Comparison of ENCODE assay signal across 14 cellular contexts in the genomic region with DNA sequence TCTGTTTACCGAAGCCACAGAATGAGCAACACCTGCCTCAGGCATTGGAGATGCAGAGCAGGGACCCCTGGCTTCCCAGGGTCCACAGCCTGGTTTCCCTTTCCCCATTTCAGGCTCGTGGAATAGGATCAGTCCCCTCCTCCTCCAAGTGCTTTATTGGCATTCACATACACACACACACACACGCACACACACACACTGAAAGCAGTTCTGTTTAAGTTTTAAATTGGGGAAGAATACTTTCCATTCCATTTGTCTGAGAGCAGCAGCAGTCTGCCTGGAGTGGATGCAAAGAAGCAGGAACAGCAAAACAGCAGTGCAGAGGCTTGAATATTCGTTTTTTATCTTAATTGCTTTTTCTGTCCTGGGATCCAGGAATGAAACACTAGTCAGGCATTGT. TPM values are rescaled to one million over a fixed set of nuclear protein-coding genes. Genes with fewer than 3 reads are reported as not detected.
DNase-seq lines count a peak whose midpoint lies in the region; ATAC-seq and TF ChIP-seq lines count a peak whose summit lies in the region.
"Had no signal": no experiment of that assay in that cellular context is flagged by ENCODE, and none has a peak within 500 bp of the region (broad histone marks: within the 10 kb centered on the region; RNA-seq: fewer than 3 reads in every experiment).

No MANE protein-coding gene starts in this region.

- no peak overlapping the region for H3K4ac ChIP-seq in neuronal stem cell (ENCODE audit: low read length)

- H3K27ac ChIP-seq in HL-60 (replicated peaks) (peak overlapping the region; percentile 58), neuronal stem cell (replicated peaks; ENCODE audit: low read length) (peak overlapping the region; percentile 13), body of pancreas (no peak overlapping the region)
- H3K27ac ChIP-seq in effector memory CD4-positive, alpha-beta T cell (ENCODE audit: insufficient read depth, low read length, poor library complexity, severe bottlenecking), result peak overlapping the region; percentile 90

- WGBS in neuronal stem cell (ENCODE audit: extremely low coverage in 2 of 2, insufficient read length in 2 of 2, insufficient replicate concordance in 1 of 2), 2 donors, result no CpG with 5 or more reads among the region's 4 CpGs
- 53 to 54% methylated on average over 4 of the region's 4 CpGs for WGBS in body of pancreas, 2 donors

- intact Hi-C loops in body of pancreas (cut with DNase I), result no loop called here

- peaks cover 24% of the 10 kb centered on the region for H3K36me3 ChIP-seq in effector memory CD4-positive, alpha-beta T cell (ENCODE audit: control insufficient read depth, insufficient read depth, low read length)
- peaks cover 9 to 23% of the 10 kb centered on the region in 2 donors for H3K36me3 ChIP-seq in neuronal stem cell (replicated peaks in 1 of 2; ENCODE audit: control insufficient read depth in 2 of 2, insufficient read depth in 2 of 2, low read length in 2 of 2)
- no peaks in the 10 kb centered on the region for H3K36me3 ChIP-seq in body of pancreas (replicated peaks in 1 of 2; ENCODE audit: insufficient read depth in 1 of 2, low read depth in 2 of 2)

- no peak overlapping the region for H3K18ac ChIP-seq in neuronal stem cell (ENCODE audit: low read length)

- no peak overlapping the region for H2AFZ ChIP-seq in neuronal stem cell (ENCODE audit: low read length)

- H3K4me1 ChIP-seq in effector memory CD4-positive, alpha-beta T cell (ENCODE audit: control insufficient read depth, insufficient read depth, low read length, poor library complexity, severe bottlenecking), result peaks cover 81% of the 10 kb centered on the region
- H3K4me1 ChIP-seq in neuronal stem cell (ENCODE audit: control insufficient read depth in 2 of 2, insufficient read depth in 1 of 2, low read depth in 1 of 2, low read length in 2 of 2) (peaks cover 12 to 19% of the 10 kb centered on the region in 2 donors), body of pancreas (no peaks in the 10 kb centered on the region)

- H2AK5ac ChIP-seq in neuronal stem cell (ENCODE audit: low read depth, low read length), result no peak overlapping the region

- no peak overlapping the region for H2BK12ac ChIP-seq in neuronal stem cell (ENCODE audit: low read length)

- no peak overlapping the region for H2BK5ac ChIP-seq in neuronal stem cell (ENCODE audit: low read length)

- no peak overlapping the region for H3K4me2 ChIP-seq in neuronal stem cell (ENCODE audit: insufficient read depth, low read length, poor library complexity, severe bottlenecking)

- H4K8ac ChIP-seq in neuronal stem cell (ENCODE audit: low read depth, low read length), result no peak overlapping the region

- no peak overlapping the region for H2BK120ac ChIP-seq in neuronal stem cell (ENCODE audit: low read depth, low read length)

- TF ChIP-seq CTCF in AG10803 (conservative IDR thresholded peaks at IDR 0.05; ENCODE audit: low read length), result no peak
- TF ChIP-seq CTCF in HL-60 (IDR thresholded peaks at IDR 0.05; ENCODE audit: insufficient read depth, low read length), result no peak
- no peak for TF ChIP-seq CTCF in body of pancreas (IDR thresholded peaks at IDR 0.05)

- H4K91ac ChIP-seq in neuronal stem cell (ENCODE audit: low read depth, low read length, poor library complexity), result no peak overlapping the region

- no peak overlapping the region for H3K14ac ChIP-seq in neuronal stem cell (ENCODE audit: low read length)

- no peaks in the 10 kb centered on the region for H3K9me3 ChIP-seq in effector memory CD4-positive, alpha-beta T cell (ENCODE audit: control insufficient read depth, low read length)
- H3K9me3 ChIP-seq in neuronal stem cell (replicated peaks in 1 of 2; ENCODE audit: control insufficient read depth in 2 of 2, insufficient read depth in 1 of 2, low read depth in 1 of 2, low read length in 2 of 2) (no peaks in the 10 kb centered on the region), body of pancreas (no peaks in the 10 kb centered on the region)
- H3K9me3 ChIP-seq: heart left ventricle had no signal

- TF ChIP-seq POLR2A in body of pancreas (IDR thresholded peaks at IDR 0.05), result no peak

- no peaks in the 10 kb centered on the region for H3K79me1 ChIP-seq in neuronal stem cell (ENCODE audit: low read depth, low read length)

- H3K4me3 ChIP-seq in AG10803 (ENCODE audit: low read length) (no peak overlapping the region), HL-60 (replicated peaks; ENCODE audit: insufficient read depth, low read length) (no peak overlapping the region), neuronal stem cell (ENCODE audit: low read length in 2 of 2) (peak overlapping the region in 1 of 2 donors; percentile 6), body of pancreas (no peak overlapping the region)
- peak overlapping the region; percentile 3 for H3K4me3 ChIP-seq in effector memory CD4-positive, alpha-beta T cell (ENCODE audit: insufficient read depth, low read depth, low read length, poor library complexity, severe bottlenecking)
- H3K4me3 ChIP-seq: heart left ventricle had no signal

- H3K27me3 ChIP-seq in HL-60 (ENCODE audit: insufficient read depth, poor library complexity, severe bottlenecking) (no peaks in the 10 kb centered on the region), neuronal stem cell (ENCODE audit: control insufficient read depth in 3 of 3, insufficient read depth in 3 of 3, low read depth in 1 of 3, low read length in 3 of 3) (no peaks in the 10 kb centered on the region), body of pancreas (no peaks in the 10 kb centered on the region)
- no peaks in the 10 kb centered on the region for H3K27me3 ChIP-seq in effector memory CD4-positive, alpha-beta T cell (replicated peaks; ENCODE audit: control insufficient read depth, insufficient read depth, low read length, poor library complexity, severe bottlenecking)
- H3K27me3 ChIP-seq: heart left ventricle had no signal

- peak; percentile 94 for DNase-seq in AG10803 (ENCODE audit: low read depth)
- DNase-seq in HL-60 (ENCODE audit: low read depth in 1 of 2, low spot score in 1 of 2), result peak in 1 of 2 experiments; percentile 55
- DNase-seq in effector memory CD4-positive, alpha-beta T cell, result no peak
- no peak for DNase-seq in neuronal stem cell (ENCODE audit: low spot score)
- DNase-seq in pons (ENCODE audit: low spot score), result no peak
- no peak for DNase-seq in NCI-H1417 (lab: John Stamatoyannopoulos, UW)
- DNase-seq in body of pancreas, result no peak
- DNase-seq in putamen (ENCODE audit: low spot score), result no peak
- DNase-seq: heart left ventricle; midbrain; NCI-H2227 treated with DMSO at 0.1 percent for 48 hours; stimulated activated CD4-positive, alpha-beta T cell treated with anti-CD3 and anti-CD28 coated beads, Interleukin-15, amount 100 ng/mL, for 24 hours had no signal

- ATAC-seq in body of pancreas, result no peak
- ATAC-seq: activated CD4-positive, CD25-positive, alpha-beta regulatory T cell treated with anti-CD3 and anti-CD28 coated beads, Interleukin-2, amount 50 U/mL, for 24 hours; heart left ventricle had no signal

- H2BK15ac ChIP-seq in neuronal stem cell (ENCODE audit: low read length), result no peak overlapping the region

- no peak overlapping the region for H3K9ac ChIP-seq in neuronal stem cell (ENCODE audit: low read depth, low read length, poor library complexity)

- no peak overlapping the region for H3K23ac ChIP-seq in neuronal stem cell (ENCODE audit: low read depth, low read length, poor library complexity)

RNA-seq across cellular contexts. Expression of a gene that starts 7.0 kb away (rescaled TPM):
- 2.8 TPM for polyA plus RNA-seq in neuronal stem cell (2013, experiment 1 of 2)
- 2.6 TPM for polyA plus RNA-seq in neuronal stem cell (2013, experiment 2 of 2)
- total RNA-seq in body of pancreas, result 1 to 10 TPM; 6.2 to 6.9 TPM

RNA-seq across cellular contexts. Expression of a gene that starts 8.6 kb away (rescaled TPM):
- 4.8 TPM for polyA plus RNA-seq in neuronal stem cell (2013, experiment 1 of 2)
- 4.9 TPM for polyA plus RNA-seq in neuronal stem cell (2013, experiment 2 of 2)
- total RNA-seq in body of pancreas, result 1 to 10 TPM; 2.6 to 8.6 TPM

RNA-seq across cellular contexts. Expression of a gene that starts 17.2 kb away (rescaled TPM):
- 11.1 TPM for polyA plus RNA-seq in neuronal stem cell (2013, experiment 1 of 2)
- polyA plus RNA-seq in neuronal stem cell (2013, experiment 2 of 2), result 10.8 TPM
- 1 to 10 TPM; 2.6 to 5.9 TPM for total RNA-seq in body of pancreas

RNA-seq across cellular contexts. Expression of a gene that starts 34.5 kb away (rescaled TPM):
- polyA plus RNA-seq in neuronal stem cell (2013, experiment 1 of 2), result not detected
- polyA plus RNA-seq in neuronal stem cell (2013, experiment 2 of 2), result not detected
- 1 to 10 TPM; 1.8 to 2.3 TPM for total RNA-seq in body of pancreas
- polyA plus RNA-seq: IgD-negative memory B cell had no signal

RNA-seq across cellular contexts. Expression of a gene that starts 38.8 kb away (rescaled TPM):
- polyA plus RNA-seq in neuronal stem cell (2013, experiment 1 of 2), result 0.28 TPM
- polyA plus RNA-seq in neuronal stem cell (2013, experiment 2 of 2), result 0.17 TPM
- not detected for total RNA-seq in body of pancreas
- polyA plus RNA-seq: IgD-negative memory B cell had no signal

Comparison
In these comparisons a context has a peak if more than half of its experiments do, and no peak if none do; other contexts are left out.
1. H3K27ac ChIP-seq: peak in HL-60 (single experiment), effector memory CD4-positive, alpha-beta T cell (single experiment) and neuronal stem cell (single experiment); none in body of pancreas (0 of 4).